1 cellular context compared by ENCODE assay signal in genomic region chr7:47283497-47284131, GRCh38.
TF ChIP-seq lines count a peak whose summit lies in the region.

No MANE protein-coding gene starts in this region.

TF ChIP-seq in HepG2, 621 proteins besides CTCF, POLR2A, EP300 and RAD21 (continued from another document):
- no peak for TF ChIP-seq SOX6 (IDR thresholded peaks at IDR 0.05)
- peak; percentile 84 for TF ChIP-seq SOX6 (CRISPR knock-in tag; IDR thresholded peaks at IDR 0.05)
- TF ChIP-seq ZNF574 (CRISPR knock-in tag; IDR thresholded peaks at IDR 0.05): no peak
- TF ChIP-seq ZNF746 (CRISPR knock-in tag; IDR thresholded peaks at IDR 0.05): no peak
- 0 out of 2 replicates have a peak, but pooled peaks have one; percentile 29 for TF ChIP-seq RCOR2 (CRISPR knock-in tag; IDR thresholded peaks at IDR 0.05)
- TF ChIP-seq ETV5 (CRISPR knock-in tag; IDR thresholded peaks at IDR 0.05; ENCODE audit: borderline replicate concordance): peak; percentile 64; the same call in 1 of the 2 replicates
- TF ChIP-seq SKIL (CRISPR knock-in tag; IDR thresholded peaks at IDR 0.05; ENCODE audit: borderline replicate concordance): peak; percentile 38; the same call in 1 of the 2 replicates
- TF ChIP-seq ZNF570 (CRISPR knock-in tag; IDR thresholded peaks at IDR 0.05; ENCODE audit: borderline replicate concordance): no peak
- no peak for TF ChIP-seq ZEB1 (IDR thresholded peaks at IDR 0.05; ENCODE audit: insufficient replicate concordance, low read depth)
- no peak for TF ChIP-seq MXD3 (CRISPR knock-in tag; IDR thresholded peaks at IDR 0.05)
- no peak for TF ChIP-seq MYPOP (CRISPR knock-in tag; IDR thresholded peaks at IDR 0.05)
- TF ChIP-seq PHF21A (CRISPR knock-in tag; IDR thresholded peaks at IDR 0.05): no peak
- TF ChIP-seq ZNF407 (CRISPR knock-in tag; IDR thresholded peaks at IDR 0.05; ENCODE audit: not compliant biosample characterization): no peak
- TF ChIP-seq SP5 (CRISPR knock-in tag; IDR thresholded peaks at IDR 0.05; ENCODE audit: borderline replicate concordance, low read depth): peak; percentile 77
- TF ChIP-seq AGO2 (optimal IDR thresholded peaks at IDR 0.05; ENCODE audit: low read depth, low read length): no peak
- peak; percentile 90 for TF ChIP-seq BCL6 (CRISPR knock-in tag; IDR thresholded peaks at IDR 0.05)
- no peak for TF ChIP-seq ONECUT2 (CRISPR knock-in tag; IDR thresholded peaks at IDR 0.05)
- 0 out of 2 replicates have a peak, but pooled peaks have one; percentile 46 for TF ChIP-seq GFI1 (CRISPR knock-in tag; IDR thresholded peaks at IDR 0.05; ENCODE audit: borderline replicate concordance)
- TF ChIP-seq NRL (CRISPR knock-in tag; IDR thresholded peaks at IDR 0.05; ENCODE audit: borderline replicate concordance): no peak
- TF ChIP-seq ZNF530 (CRISPR knock-in tag; IDR thresholded peaks at IDR 0.05; ENCODE audit: low read depth): no peak
- TF ChIP-seq ELK4 (CRISPR knock-in tag; IDR thresholded peaks at IDR 0.05; ENCODE audit: borderline replicate concordance): no peak
- no peak for TF ChIP-seq NPAS2 (CRISPR knock-in tag; IDR thresholded peaks at IDR 0.05; ENCODE audit: borderline replicate concordance)
- no peak for TF ChIP-seq PAF1 (CRISPR knock-in tag; IDR thresholded peaks at IDR 0.05)
- TF ChIP-seq RXRA (CRISPR knock-in tag; IDR thresholded peaks at IDR 0.05): peak; percentile 52; the same call in 1 of the 2 replicates
TF ChIP-seq in HepG2: peak in this region for 29.
